ENCODE assay signal across 8 cellular contexts in the genomic region with DNA sequence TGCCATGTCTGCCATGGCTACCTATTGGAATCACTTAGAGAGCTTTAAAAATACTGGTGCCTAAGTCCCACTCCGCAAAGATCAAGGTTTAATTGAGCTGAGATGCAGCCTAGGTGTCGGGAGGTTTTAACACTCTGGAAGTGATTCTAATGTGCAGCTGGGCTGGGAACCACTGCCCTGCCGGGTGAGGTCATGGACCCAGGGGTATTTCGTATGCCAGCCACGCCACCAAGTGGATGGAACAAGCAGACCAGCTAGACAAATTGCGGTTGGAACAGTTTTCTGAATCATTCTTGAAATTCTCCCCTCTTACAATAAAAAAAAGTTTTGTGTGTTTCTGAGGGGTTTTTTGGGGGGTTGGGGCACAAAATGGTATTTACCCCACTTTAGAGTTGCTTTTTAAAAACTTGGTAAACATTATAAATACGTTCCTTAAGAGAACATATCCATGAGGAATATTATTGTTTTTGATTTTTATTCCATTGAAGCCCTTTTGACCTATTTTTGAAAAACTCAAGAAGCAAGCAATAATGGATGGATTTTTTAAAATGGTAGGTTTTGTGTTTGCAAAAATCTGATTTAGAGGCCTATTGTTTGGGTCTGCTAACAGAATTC.
DNase-seq lines count a peak whose midpoint lies in the region; ATAC-seq, FAIRE-seq and TF ChIP-seq lines count a peak whose summit lies in the region.

No MANE protein-coding gene starts in this region.

- H3K4me1 ChIP-seq in neuron (ENCODE audit: insufficient read depth, low read length): peaks cover 9% of the 10 kb centered on the region

- peaks cover 2% of the 10 kb centered on the region for H3K27me3 ChIP-seq in neuron (ENCODE audit: insufficient read depth, low read length)

- H3K4me3 ChIP-seq in fibroblast of mammary gland (ENCODE audit: control insufficient read depth, low read depth, low read length): no peak overlapping the region
- H3K4me3 ChIP-seq in neuron (ENCODE audit: low read length): no peak overlapping the region

- peak; percentile 81 for DNase-seq in COR-L47 (lab: John Stamatoyannopoulos, UW)
- DNase-seq in NCI-H748 (lab: John Stamatoyannopoulos, UW; ENCODE audit: unreplicated experiment): peak; percentile 65
- DNase-seq in activated CD8-positive, alpha-beta memory T cell treated with anti-CD3 and anti-CD28 coated beads for 24 hours: peak; percentile 80
- peak; percentile 60 for DNase-seq in fibroblast of mammary gland (ENCODE audit: low read depth)
- peak; percentile 86 for DNase-seq in urothelium cell line (ENCODE audit: low spot score)

- TF ChIP-seq CTCF in fibroblast of mammary gland (conservative IDR thresholded peaks at IDR 0.05; ENCODE audit: control insufficient read depth, insufficient read depth, low read depth, low read length): peak; percentile 65

- peak; percentile 86 for FAIRE-seq in urothelium cell line (lab: Jason Lieb, UNC)

- ATAC-seq in GM19324 (IDR thresholded peaks at IDR 0.05; ENCODE audit: low FRiP score, unreplicated experiment) (peak; percentile 72), HG03378 (IDR thresholded peaks at IDR 0.05; ENCODE audit: unreplicated experiment) (peak; percentile 78)

- H3K36me3 ChIP-seq in neuron (ENCODE audit: insufficient read depth, low read length): no peaks in the 10 kb centered on the region

- no peaks in the 10 kb centered on the region for H3K9me3 ChIP-seq in neuron (ENCODE audit: low read length)

- peak overlapping the region; percentile 66 for H2AFZ ChIP-seq in neuron (ENCODE audit: low read depth, low read length)
